In genomic region chr7:117169907-117170306, GRCh38 we compare ENCODE assay signal across 17 cellular contexts.
DNase-seq lines count a peak whose midpoint lies in the region; ATAC-seq and TF ChIP-seq lines count a peak whose summit lies in the region.
"Had no signal": no experiment of that assay in that cellular context is flagged by ENCODE, and none has a peak within 500 bp of the region (broad histone marks: within the 10 kb centered on the region; RNA-seq: fewer than 3 reads in every experiment).

No MANE protein-coding gene starts in this region.

- no peaks in the 10 kb centered on the region for H3K9me3 Mint-ChIP-seq in MCF 10A (ENCODE audit: unreplicated experiment)
- no peaks in the 10 kb centered on the region for H3K9me3 Mint-ChIP-seq in activated naive CD4-positive, alpha-beta T cell treated with anti-CD3 and anti-CD28 coated beads, Interleukin-2, amount 50 U/mL, for 72 hours
- no peaks in the 10 kb centered on the region for H3K9me3 Mint-ChIP-seq in CD4-positive, alpha-beta T cell
- H3K9me3 Mint-ChIP-seq: activated naive CD8-positive, alpha-beta T cell treated with anti-CD3 and anti-CD28 coated beads, Interleukin-2, amount 10 ng/mL, durations not matched to agents 7 days and 5 days had no signal

- H4K20me1 ChIP-seq in smooth muscle cell (ENCODE audit: low read depth): no peaks in the 10 kb centered on the region

- no peak for ATAC-seq in aorta (ENCODE audit: low FRiP score)
- no peak for ATAC-seq in activated naive CD4-positive, alpha-beta T cell treated with anti-CD3 and anti-CD28 coated beads, Interleukin-2, amount 50 U/mL, for 72 hours
- ATAC-seq in CD4-positive, alpha-beta T cell (ENCODE audit: poor library complexity): no peak
- ATAC-seq: GM12878, K562 had no signal

- CTCF ChIA-PET in MCF 10A (lab: Yijun Ruan, JAX) (no interaction called here), RWPE1 (lab: Yijun Ruan, JAX) (no interaction called here)
- CTCF ChIA-PET in CD4-positive, alpha-beta T cell (lab: Charles Lee): no interaction called here

- H3K27ac ChIP-seq in breast epithelium (no peak overlapping the region), RWPE1 (no peak overlapping the region), aorta (ENCODE audit: low read depth in 1 of 2, low read length in 2 of 2) (peak overlapping the region; percentile 43 to 47), smooth muscle cell (ENCODE audit: low read depth) (no peak overlapping the region)
- H3K27ac ChIP-seq in CD4-positive, alpha-beta T cell (ENCODE audit: low read depth, low read length): no peak overlapping the region
- H3K27ac ChIP-seq: ovary had no signal

- 14% methylated on average over 4 of the region's 4 CpGs for WGBS in aorta, 2 donors
- 92% methylated on average over 4 of the region's 4 CpGs for WGBS in smooth muscle cell (ENCODE audit: low lambda C conversion rate)

- H3K9me3 ChIP-seq in breast epithelium (no peaks in the 10 kb centered on the region), aorta (ENCODE audit: control insufficient read depth, low read length) (no peaks in the 10 kb centered on the region), smooth muscle cell (replicated peaks; ENCODE audit: low read depth) (no peaks in the 10 kb centered on the region)
- no peaks in the 10 kb centered on the region for H3K9me3 ChIP-seq in CD4-positive, alpha-beta T cell (ENCODE audit: control insufficient read depth, low read length)
- H3K9me3 ChIP-seq: ovary had no signal

- no peaks in the 10 kb centered on the region for H3K4me1 ChIP-seq in breast epithelium
- peaks cover 0 to 2% of the 10 kb centered on the region in 2 donors for H3K4me1 ChIP-seq in aorta (ENCODE audit: control insufficient read depth in 1 of 2, insufficient read depth in 2 of 2, low read length in 2 of 2)
- peaks cover 17% of the 10 kb centered on the region for H3K4me1 ChIP-seq in smooth muscle cell (ENCODE audit: low read depth)

- H3K79me2 ChIP-seq in smooth muscle cell (ENCODE audit: low read depth): no peaks in the 10 kb centered on the region

- TF ChIP-seq POLR2A in breast epithelium (IDR thresholded peaks at IDR 0.05): no peak

- TF ChIP-seq CTCF in MCF 10A (IDR thresholded peaks at IDR 0.05; ENCODE audit: unreplicated experiment) (no peak), breast epithelium (IDR thresholded peaks at IDR 0.05) (no peak), RWPE1 (conservative IDR thresholded peaks at IDR 0.05; ENCODE audit: low read depth) (no peak), fibroblast of pulmonary artery (IDR thresholded peaks at IDR 0.05; ENCODE audit: low read length, missing control alignments) (no peak), smooth muscle cell (IDR thresholded peaks at IDR 0.05; ENCODE audit: borderline replicate concordance, insufficient read depth, poor library complexity, severe bottlenecking) (no peak)
- TF ChIP-seq CTCF in CD4-positive, alpha-beta T cell (IDR thresholded peaks at IDR 0.05): no peak

- H3F3A ChIP-seq in smooth muscle cell (ENCODE audit: low read depth): peaks cover 8% of the 10 kb centered on the region

- POLR2A ChIA-PET in MCF 10A (lab: Yijun Ruan, JAX) (no interaction called here), RWPE1 (lab: Yijun Ruan, JAX; ENCODE audit: low non-redundant PET) (no interaction called here)
- POLR2A ChIA-PET in CD4-positive, alpha-beta T cell (lab: Charles Lee): no interaction called here

- no peak overlapping the region for H3K4me3 Mint-ChIP-seq in MCF 10A (ENCODE audit: unreplicated experiment)
- H3K4me3 Mint-ChIP-seq in CD4-positive, alpha-beta T cell: no peak overlapping the region
- H3K4me3 Mint-ChIP-seq: activated naive CD8-positive, alpha-beta T cell treated with anti-CD3 and anti-CD28 coated beads, Interleukin-2, amount 10 ng/mL, durations not matched to agents 7 days and 5 days had no signal

- no peak overlapping the region for H3K27ac Mint-ChIP-seq in MCF 10A (ENCODE audit: low read depth, unreplicated experiment)
- H3K27ac Mint-ChIP-seq in activated naive CD4-positive, alpha-beta T cell treated with anti-CD3 and anti-CD28 coated beads, Interleukin-2, amount 50 U/mL, for 72 hours: no peak overlapping the region
- no peak overlapping the region for H3K27ac Mint-ChIP-seq in CD4-positive, alpha-beta T cell
- H3K27ac Mint-ChIP-seq: activated naive CD8-positive, alpha-beta T cell treated with anti-CD3 and anti-CD28 coated beads, Interleukin-2, amount 10 ng/mL, durations not matched to agents 7 days and 5 days had no signal

- H3K4me1 Mint-ChIP-seq in MCF 10A (ENCODE audit: insufficient read depth, unreplicated experiment): peaks cover 1% of the 10 kb centered on the region
- H3K4me1 Mint-ChIP-seq in CD4-positive, alpha-beta T cell (ENCODE audit: low read depth): no peaks in the 10 kb centered on the region
- H3K4me1 Mint-ChIP-seq: activated naive CD8-positive, alpha-beta T cell treated with anti-CD3 and anti-CD28 coated beads, Interleukin-2, amount 10 ng/mL, durations not matched to agents 7 days and 5 days had no signal

- no peak overlapping the region for H3K4me2 ChIP-seq in smooth muscle cell

- no TSS peak for BruUV-seq in MCF 10A (replicated peaks; lab: Mats Ljungman, UMichigan)

- peak; percentile 57 for DNase-seq in MCF 10A (ENCODE audit: unreplicated experiment)
- no peak for DNase-seq in breast epithelium (ENCODE audit: low spot score in 2 of 2)
- DNase-seq in RWPE1 (ENCODE audit: low spot score): peak; percentile 34
- DNase-seq in fibroblast of pulmonary artery (ENCODE audit: low read depth): peak; percentile 35
- peak in 1 of 2 donors; percentile 48 for DNase-seq in aorta
- DNase-seq in activated naive CD4-positive, alpha-beta T cell treated with anti-CD3 and anti-CD28 coated beads, Interleukin-2, amount 50 U/mL, for 72 hours (ENCODE audit: low spot score in 2 of 2): no peak
- no peak for DNase-seq in smooth muscle cell (lab: John Stamatoyannopoulos, UW; ENCODE audit: unreplicated experiment)
- no peak for DNase-seq in CD4-positive, alpha-beta T cell
- DNase-seq: activated CD4-positive, alpha-beta T cell treated with anti-CD3 and anti-CD28 coated beads for 1 hour; activated naive CD8-positive, alpha-beta T cell treated with anti-CD3 and anti-CD28 coated beads, Interleukin-2, amount 10 ng/mL, durations not matched to agents 7 days and 5 days; cortex of kidney; DND-41; NCI-H2171; ovary; stimulated activated CD8-positive, alpha-beta memory T cell treated with anti-CD3 and anti-CD28 coated beads, Interleukin-4, amount 100 ng/mL, for 48 hours had no signal

- H2AFZ ChIP-seq in smooth muscle cell (ENCODE audit: low read depth): no peak overlapping the region

- H3K36me3 ChIP-seq in breast epithelium: no peaks in the 10 kb centered on the region
- peaks cover 0 to 6% of the 10 kb centered on the region in 2 donors for H3K36me3 ChIP-seq in aorta (ENCODE audit: control insufficient read depth in 1 of 2, insufficient read depth in 2 of 2, low read length in 1 of 2)
- H3K36me3 ChIP-seq in smooth muscle cell (ENCODE audit: low read depth): no peaks in the 10 kb centered on the region
- H3K36me3 ChIP-seq: ovary had no signal

- H3K27me3 ChIP-seq in breast epithelium (no peaks in the 10 kb centered on the region), aorta (ENCODE audit: control insufficient read depth in 1 of 2, insufficient read depth in 2 of 2, low read length in 1 of 2) (no peaks in the 10 kb centered on the region), smooth muscle cell (ENCODE audit: low read depth) (no peaks in the 10 kb centered on the region)
- H3K27me3 ChIP-seq in CD4-positive, alpha-beta T cell (ENCODE audit: control insufficient read depth, insufficient read depth, low read length): no peaks in the 10 kb centered on the region
- H3K27me3 ChIP-seq: ovary had no signal

- H3K4me3 ChIP-seq in breast epithelium (no peak overlapping the region), fibroblast of pulmonary artery (replicated peaks; ENCODE audit: low read depth, low read length) (no peak overlapping the region), aorta (ENCODE audit: low read length in 2 of 2) (no peak overlapping the region), smooth muscle cell (no peak overlapping the region)
- H3K4me3 ChIP-seq: GM12878, K562, ovary had no signal

- peaks cover 13% of the 10 kb centered on the region for H3K36me3 Mint-ChIP-seq in MCF 10A (ENCODE audit: insufficient read depth, unreplicated experiment)
- peaks cover 0 to 7% of the 10 kb centered on the region in 2 donors for H3K36me3 Mint-ChIP-seq in activated naive CD4-positive, alpha-beta T cell treated with anti-CD3 and anti-CD28 coated beads, Interleukin-2, amount 50 U/mL, for 72 hours
- H3K36me3 Mint-ChIP-seq in CD4-positive, alpha-beta T cell (ENCODE audit: low read depth): peaks cover 4% of the 10 kb centered on the region
- H3K36me3 Mint-ChIP-seq: activated naive CD8-positive, alpha-beta T cell treated with anti-CD3 and anti-CD28 coated beads, Interleukin-2, amount 10 ng/mL, durations not matched to agents 7 days and 5 days had no signal

- intact Hi-C loops in MCF 10A (cut with micrococcal nuclease) (no loop called here), breast epithelium (cut with DNase I; ENCODE audit: low total_unique reads) (no loop called here), aorta (cut with DNase I) (no loop called here)
- intact Hi-C loops in CD4-positive, alpha-beta T cell (cut with DNase I, micrococcal nuclease): no loop called here

- no peaks in the 10 kb centered on the region for H3K27me3 Mint-ChIP-seq in MCF 10A (ENCODE audit: insufficient read depth, unreplicated experiment)
- no peaks in the 10 kb centered on the region for H3K27me3 Mint-ChIP-seq in CD4-positive, alpha-beta T cell

- no peak overlapping the region for H3K9ac ChIP-seq in smooth muscle cell (ENCODE audit: low read depth)

Comparison
In these comparisons a context has a peak if more than half of its experiments do, and no peak if none do; other contexts are left out.
1. DNase-seq: peak in MCF 10A (single experiment), RWPE1 (single experiment) and fibroblast of pulmonary artery (single experiment); none in breast epithelium (0 of 2), activated naive CD4-positive, alpha-beta T cell treated with anti-CD3 and anti-CD28 coated beads, Interleukin-2, amount 50 U/mL, for 72 hours (0 of 2), smooth muscle cell (single experiment) and CD4-positive, alpha-beta T cell (0 of 10).
2. H3K27ac ChIP-seq: peak in aorta (2 of 2); none in breast epithelium (0 of 2), RWPE1 (single experiment), smooth muscle cell (single experiment) and CD4-positive, alpha-beta T cell (single experiment).